In the genomic region with DNA sequence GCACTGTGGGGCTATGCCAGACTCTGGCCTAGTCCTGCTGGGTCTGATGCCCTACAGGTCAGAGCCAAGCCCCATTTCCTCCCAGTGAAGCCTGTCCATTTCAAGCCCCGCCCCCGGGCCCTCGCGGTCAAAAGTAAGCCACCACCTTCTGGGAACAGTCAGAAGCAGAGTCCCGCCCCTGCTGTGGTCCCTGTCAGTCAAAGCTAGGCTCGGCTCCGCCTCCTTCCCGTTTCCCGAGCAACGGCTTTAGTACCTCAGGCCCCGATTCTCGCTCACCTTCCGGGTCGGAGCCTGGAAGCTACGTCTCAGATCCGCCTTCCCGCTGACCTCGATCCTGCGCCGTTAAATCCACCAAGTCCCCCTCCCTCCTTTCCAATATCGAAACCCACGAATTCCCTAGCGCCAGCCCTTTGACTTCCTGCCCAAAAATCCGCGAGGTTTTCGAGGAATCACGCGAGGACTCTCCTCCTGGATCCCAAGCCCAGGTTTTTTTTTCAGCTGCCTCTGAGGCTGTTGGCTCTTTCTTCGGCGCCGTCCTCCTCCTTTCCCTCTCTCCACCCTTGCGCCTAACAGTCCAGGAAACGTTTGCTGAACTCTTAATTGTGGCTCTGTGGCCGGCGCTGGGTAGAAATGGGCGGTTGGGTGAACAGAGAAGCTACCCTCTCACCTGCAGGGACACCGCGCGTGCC, we compare ENCODE assay signal across 1 cellular context.
TF ChIP-seq lines count a peak whose summit lies in the region.

No MANE protein-coding gene starts in this region.

TF ChIP-seq in K562, 482 proteins besides CTCF, POLR2A, EP300 and RAD21 (continued from another document and continues in another):
- TF ChIP-seq CHAMP1 (IDR thresholded peaks at IDR 0.05) (no peak), NBN (IDR thresholded peaks at IDR 0.05; ENCODE audit: low read depth) (no peak), FOXK1 (CRISPR knock-in tag; IDR thresholded peaks at IDR 0.05; ENCODE audit: borderline replicate concordance) (no peak), CEBPZ (IDR thresholded peaks at IDR 0.05; ENCODE audit: borderline replicate concordance, low read depth, low read length) (no peak), ZNF121 (CRISPR knock-in tag; conservative IDR thresholded peaks at IDR 0.05) (no peak), ELF2 (CRISPR knock-in tag; IDR thresholded peaks at IDR 0.05) (peak; percentile 63; the same call in 1 of the 2 replicates), ZNF3 (CRISPR knock-in tag; IDR thresholded peaks at IDR 0.05) (no peak), BRF1 (IDR thresholded peaks at IDR 0.05; ENCODE audit: borderline replicate concordance, extremely low read depth, insufficient read length) (no peak), MTA1 (IDR thresholded peaks at IDR 0.05; ENCODE audit: borderline replicate concordance) (no peak), GTF2E2 (tag; IDR thresholded peaks at IDR 0.05) (no peak), RBM39 (optimal IDR thresholded peaks at IDR 0.05; ENCODE audit: low read depth, low read length) (no peak), KHSRP (IDR thresholded peaks at IDR 0.05) (no peak), SMARCB1 (IDR thresholded peaks at IDR 0.05; ENCODE audit: insufficient read length, low read depth) (no peak), ZBTB8A (IDR thresholded peaks at IDR 0.05; ENCODE audit: partially characterized antibody) (no peak), ZNF561 (CRISPR knock-in tag; conservative IDR thresholded peaks at IDR 0.05) (no peak), NFATC3 (IDR thresholded peaks at IDR 0.05) (no peak), RBM14 (IDR thresholded peaks at IDR 0.05; ENCODE audit: borderline replicate concordance, insufficient read depth, low read depth, low read length) (no peak), CREBBP (IDR thresholded peaks at IDR 0.05; ENCODE audit: low read depth, low read length) (no peak), DLX4 (CRISPR knock-in tag; IDR thresholded peaks at IDR 0.05) (no peak), DPF2 (IDR thresholded peaks at IDR 0.05) (0 out of 2 replicates have a peak, but pooled peaks have one; percentile 9), MYC (IDR thresholded peaks at IDR 0.05; ENCODE audit: low read depth, low read length) (no peak), MYC (CRISPR knock-in tag; IDR thresholded peaks at IDR 0.05; ENCODE audit: borderline replicate concordance, low read depth) (no peak), HNRNPK (IDR thresholded peaks at IDR 0.05; ENCODE audit: low read depth, low read length, poor library complexity, severe bottlenecking) (no peak), ZNF174 (CRISPR knock-in tag; IDR thresholded peaks at IDR 0.05) (no peak), NEUROD1 (IDR thresholded peaks at IDR 0.05; ENCODE audit: borderline replicate concordance, low read depth, low read length, partially characterized antibody) (peak; percentile 64), BCOR (IDR thresholded peaks at IDR 0.05) (no peak), ZNF609 (CRISPR knock-in tag; IDR thresholded peaks at IDR 0.05; ENCODE audit: borderline replicate concordance) (no peak), CHD1 (IDR thresholded peaks at IDR 0.05; ENCODE audit: low read length) (no peak), MBD2 (IDR thresholded peaks at IDR 0.05; ENCODE audit: borderline replicate concordance, low read depth) (no peak; the same call in 1 of the 2 replicates), HDGF (IDR thresholded peaks at IDR 0.05) (no peak), KLF10 (CRISPR knock-in tag; IDR thresholded peaks at IDR 0.05) (no peak), BRF2 (IDR thresholded peaks at IDR 0.05; ENCODE audit: borderline replicate concordance, insufficient read depth, insufficient read length) (no peak), BACH1 (tag; IDR thresholded peaks at IDR 0.05) (no peak), ZNF398 (CRISPR knock-in tag; IDR thresholded peaks at IDR 0.05) (no peak), GABPB1 (CRISPR knock-in tag; IDR thresholded peaks at IDR 0.05) (peak; percentile 52), DNMT1 (IDR thresholded peaks at IDR 0.05) (no peak)
- TF ChIP-seq, protein P1, sequence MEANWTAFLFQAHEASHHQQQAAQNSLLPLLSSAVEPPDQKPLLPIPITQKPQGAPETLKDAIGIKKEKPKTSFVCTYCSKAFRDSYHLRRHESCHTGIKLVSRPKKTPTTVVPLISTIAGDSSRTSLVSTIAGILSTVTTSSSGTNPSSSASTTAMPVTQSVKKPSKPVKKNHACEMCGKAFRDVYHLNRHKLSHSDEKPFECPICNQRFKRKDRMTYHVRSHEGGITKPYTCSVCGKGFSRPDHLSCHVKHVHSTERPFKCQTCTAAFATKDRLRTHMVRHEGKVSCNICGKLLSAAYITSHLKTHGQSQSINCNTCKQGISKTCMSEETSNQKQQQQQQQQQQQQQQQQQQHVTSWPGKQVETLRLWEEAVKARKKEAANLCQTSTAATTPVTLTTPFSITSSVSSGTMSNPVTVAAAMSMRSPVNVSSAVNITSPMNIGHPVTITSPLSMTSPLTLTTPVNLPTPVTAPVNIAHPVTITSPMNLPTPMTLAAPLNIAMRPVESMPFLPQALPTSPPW (CRISPR knock-in tag; IDR thresholded peaks at IDR 0.05) = peak; percentile 61
- TF ChIP-seq, protein P2, sequence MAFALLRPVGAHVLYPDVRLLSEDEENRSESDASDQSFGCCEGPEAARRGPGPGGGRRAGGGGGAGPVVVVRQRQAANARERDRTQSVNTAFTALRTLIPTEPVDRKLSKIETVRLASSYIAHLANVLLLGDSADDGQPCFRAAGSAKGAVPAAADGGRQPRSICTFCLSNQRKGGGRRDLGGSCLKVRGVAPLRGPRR (CRISPR knock-in tag; IDR thresholded peaks at IDR 0.05) = no peak
